11 cellular contexts compared by ENCODE assay signal in the genomic region with DNA sequence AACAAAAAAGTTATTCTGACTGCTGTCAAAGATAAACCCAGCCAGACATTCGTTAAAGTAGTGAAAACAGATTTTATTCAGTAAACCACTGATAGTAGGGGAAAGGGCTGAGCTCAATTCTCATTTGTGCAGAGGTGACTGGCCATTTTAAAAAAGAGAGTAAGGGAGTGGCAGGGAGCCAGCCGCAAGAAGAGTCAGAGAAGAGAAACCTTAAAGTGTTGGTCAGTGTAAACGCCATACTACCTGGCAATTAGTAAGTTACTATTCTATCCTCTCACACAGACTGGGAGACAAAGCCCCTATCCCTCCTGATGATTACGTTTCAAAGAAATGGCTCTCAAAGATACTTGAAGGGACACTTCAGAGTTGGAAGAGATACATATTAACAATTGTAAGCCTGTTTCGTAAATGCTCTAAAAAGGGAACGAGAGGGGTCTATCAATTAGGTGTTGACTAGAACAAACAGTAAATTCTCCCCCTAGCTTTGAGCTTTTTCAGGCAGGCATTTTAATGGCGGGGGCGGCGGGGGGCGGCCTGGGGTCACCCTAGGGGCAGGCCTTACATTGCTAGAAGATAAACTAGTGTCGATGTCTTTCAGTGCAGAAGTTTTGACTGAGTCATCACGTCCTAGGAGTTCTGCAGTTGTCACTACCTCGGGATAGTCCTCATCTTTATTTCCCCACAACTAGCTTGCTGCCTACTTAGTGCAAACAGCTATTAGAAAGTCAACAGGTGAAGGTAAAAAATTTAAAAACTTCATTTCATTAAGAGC. TPM values are rescaled to one million over a fixed set of nuclear protein-coding genes. Genes with fewer than 3 reads are reported as not detected.
DNase-seq lines count a peak whose midpoint lies in the region; ATAC-seq and TF ChIP-seq lines count a peak whose summit lies in the region.
"Had no signal": no experiment of that assay in that cellular context is flagged by ENCODE, and none has a peak within 500 bp of the region (broad histone marks: within the 10 kb centered on the region; RNA-seq: fewer than 3 reads in every experiment).

No MANE protein-coding gene starts in this region.

- no peak for TF ChIP-seq CTCF in SU-DHL-6 (IDR thresholded peaks at IDR 0.05; ENCODE audit: insufficient read depth, low read length, poor library complexity, severe bottlenecking)
- no peak for TF ChIP-seq CTCF in fibroblast of pulmonary artery (IDR thresholded peaks at IDR 0.05; ENCODE audit: low read length, missing control alignments)

- no peak overlapping the region for H3K4me3 ChIP-seq in SU-DHL-6 (ENCODE audit: insufficient read depth, low read length, poor library complexity, severe bottlenecking)
- H3K4me3 ChIP-seq in fibroblast of pulmonary artery (replicated peaks; ENCODE audit: low read depth, low read length): peak overlapping the region; percentile 98

- H3K79me2 ChIP-seq in SU-DHL-6 (ENCODE audit: insufficient read depth, low read length): peaks cover 45% of the 10 kb centered on the region

- no peak overlapping the region for H3K27ac Mint-ChIP-seq in stimulated activated naive B cell treated with anti-CD40 and anti-IgM and Interleukin-4, amounts not matched to agents 10 μg/mL and 1 μg/mL and 100 μg/mL, for 72 hours

- no peaks in the 10 kb centered on the region for H3K9me2 ChIP-seq in SU-DHL-6 (replicated peaks; ENCODE audit: insufficient read depth, low read length)

- no peak overlapping the region for H2AFZ ChIP-seq in SU-DHL-6 (ENCODE audit: low read depth, low read length, severe bottlenecking)

- no peak overlapping the region for H3K9ac ChIP-seq in SU-DHL-6 (ENCODE audit: low read length)

- H3K4me1 Mint-ChIP-seq in activated T-cell treated with anti-CD3 and anti-CD28 coated beads, Interleukin-2, amount 50 U/mL, for 4 hours (ENCODE audit: low read depth): peaks cover 39% of the 10 kb centered on the region
- peaks cover 10 to 24% of the 10 kb centered on the region in 2 donors for H3K4me1 Mint-ChIP-seq in stimulated activated naive B cell treated with anti-CD40 and anti-IgM and Interleukin-4, amounts not matched to agents 10 μg/mL and 1 μg/mL and 100 μg/mL, for 72 hours

- no peak for DNase-seq in activated T-cell treated with anti-CD3 and anti-CD28 coated beads, Interleukin-2, amount 50 U/mL, for 4 hours
- no peak for DNase-seq in activated T-cell treated with anti-CD3 and anti-CD28 coated beads, Interleukin-2, amount 50 U/mL, for 1 hour
- DNase-seq in fibroblast of pulmonary artery (ENCODE audit: low read depth) (no peak), hypothalamus (lab: John Stamatoyannopoulos, UW) (no peak), medulla oblongata (ENCODE audit: extremely low spot score) (no peak)
- DNase-seq in stimulated activated naive B cell treated with anti-CD40 and anti-IgM and Interleukin-4, amounts not matched to agents 10 μg/mL and 1 μg/mL and 100 μg/mL, for 72 hours: no peak
- DNase-seq: activated gamma-delta T cell treated with Interleukin-2 at 50 U/mL for 16 hours, COR-L47, NCI-H1436 had no signal

- no peaks in the 10 kb centered on the region for H3K36me3 ChIP-seq in SU-DHL-6 (ENCODE audit: low read length)

- ATAC-seq in activated T-cell treated with anti-CD3 and anti-CD28 coated beads, Interleukin-2, amount 50 U/mL, for 4 hours: no peak
- no peak for ATAC-seq in stimulated activated naive B cell treated with anti-CD40 and anti-IgM and Interleukin-4, amounts not matched to agents 10 μg/mL and 1 μg/mL and 100 μg/mL, for 72 hours (replicated peaks)
- ATAC-seq in HG02763 (IDR thresholded peaks at IDR 0.05; ENCODE audit: unreplicated experiment): no peak

- H3K27me3 Mint-ChIP-seq in activated T-cell treated with anti-CD3 and anti-CD28 coated beads, Interleukin-2, amount 50 U/mL, for 4 hours (ENCODE audit: low read depth): no peaks in the 10 kb centered on the region
- no peaks in the 10 kb centered on the region for H3K27me3 Mint-ChIP-seq in stimulated activated naive B cell treated with anti-CD40 and anti-IgM and Interleukin-4, amounts not matched to agents 10 μg/mL and 1 μg/mL and 100 μg/mL, for 72 hours

- no peak overlapping the region for H3K27ac ChIP-seq in SU-DHL-6 (ENCODE audit: low read depth, low read length)

- H3K4me3 Mint-ChIP-seq in activated T-cell treated with anti-CD3 and anti-CD28 coated beads, Interleukin-2, amount 50 U/mL, for 4 hours: peak overlapping the region; percentile 98
- H3K4me3 Mint-ChIP-seq in stimulated activated naive B cell treated with anti-CD40 and anti-IgM and Interleukin-4, amounts not matched to agents 10 μg/mL and 1 μg/mL and 100 μg/mL, for 72 hours: peak overlapping the region; percentile 4 to 28

- no peaks in the 10 kb centered on the region for H3K9me3 Mint-ChIP-seq in activated T-cell treated with anti-CD3 and anti-CD28 coated beads, Interleukin-2, amount 50 U/mL, for 4 hours
- no peaks in the 10 kb centered on the region for H3K9me3 Mint-ChIP-seq in stimulated activated naive B cell treated with anti-CD40 and anti-IgM and Interleukin-4, amounts not matched to agents 10 μg/mL and 1 μg/mL and 100 μg/mL, for 72 hours

- H4K20me1 ChIP-seq in SU-DHL-6 (ENCODE audit: low read depth, low read length): peaks cover 9% of the 10 kb centered on the region; the same call in 1 of the 2 replicates

- no peaks in the 10 kb centered on the region for H3K27me3 ChIP-seq in SU-DHL-6 (ENCODE audit: low read length)

- H3K36me3 Mint-ChIP-seq in activated T-cell treated with anti-CD3 and anti-CD28 coated beads, Interleukin-2, amount 50 U/mL, for 4 hours (ENCODE audit: insufficient read depth): peaks cover 5% of the 10 kb centered on the region
- H3K36me3 Mint-ChIP-seq in stimulated activated naive B cell treated with anti-CD40 and anti-IgM and Interleukin-4, amounts not matched to agents 10 μg/mL and 1 μg/mL and 100 μg/mL, for 72 hours: peaks cover 8 to 9% of the 10 kb centered on the region in 2 donors

- H3K9me3 ChIP-seq in SU-DHL-6 (ENCODE audit: insufficient read depth, low read length): no peaks in the 10 kb centered on the region

- H3K4me2 ChIP-seq in SU-DHL-6 (ENCODE audit: low read depth, low read length, poor library complexity, severe bottlenecking): peak overlapping the region; percentile 83

- no peaks in the 10 kb centered on the region for H3F3A ChIP-seq in SU-DHL-6 (ENCODE audit: insufficient read depth)

RNA-seq across cellular contexts. Expression of a gene that starts 1.8 kb away (rescaled TPM):
- total RNA-seq in activated T-cell treated with anti-CD3 and anti-CD28 coated beads, Interleukin-2, amount 50 U/mL, for 4 hours: 10 to 100 TPM; 22.7 to 30.9 (median 24.8) TPM

RNA-seq across cellular contexts. Expression of a gene that starts 2.4 kb away (rescaled TPM):
- total RNA-seq in activated T-cell treated with anti-CD3 and anti-CD28 coated beads, Interleukin-2, amount 50 U/mL, for 4 hours: 100 to 1,000 TPM; 377 to 401 (median 392) TPM

RNA-seq across cellular contexts. Expression of a gene that starts 54.2 kb away (rescaled TPM):
- 1 to 10 TPM; 1.8 to 2.5 (median 2.4) TPM for total RNA-seq in activated T-cell treated with anti-CD3 and anti-CD28 coated beads, Interleukin-2, amount 50 U/mL, for 4 hours
